ENCODE assay signal across 7 cellular contexts in genomic region chr9:34375901-34376595, GRCh38.
A peak's percentile ranks its signal among the peaks of the same experiment; 100 is the strongest.
DNase-seq lines count a peak whose midpoint lies in the region; ATAC-seq and TF ChIP-seq lines count a peak whose summit lies in the region.

No MANE protein-coding gene starts in this region.

- peak; percentile 62 for DNase-seq in HuH-7.5 (ENCODE audit: low spot score)
- DNase-seq in T-helper 9 cell = peak; percentile 43
- DNase-seq in cerebellar cortex (ENCODE audit: low spot score) = peak; percentile 40
- peak; percentile 29 for DNase-seq in stimulated activated CD4-positive, alpha-beta T cell treated with anti-CD3 and anti-CD28 coated beads, Interleukin-4, amount 100 ng/mL, for 1 hour

- TF ChIP-seq CTCF in GM12874 (IDR thresholded peaks at IDR 0.05; ENCODE audit: insufficient read depth, low read depth, low read length) = peak; percentile 23; the same call in 1 of the 2 replicates

- H3K27ac ChIP-seq in layer of hippocampus (ENCODE audit: low read depth, low read length) = peak overlapping the region; percentile 83

- no peak for ATAC-seq in GM21526 (IDR thresholded peaks at IDR 0.05; ENCODE audit: low FRiP score, unreplicated experiment)

- H3K27me3 ChIP-seq in layer of hippocampus (ENCODE audit: control insufficient read depth, insufficient read depth, low read length) = no peaks in the 10 kb centered on the region
